Comparison of ENCODE assay signal across 8 cellular contexts in the genomic region with DNA sequence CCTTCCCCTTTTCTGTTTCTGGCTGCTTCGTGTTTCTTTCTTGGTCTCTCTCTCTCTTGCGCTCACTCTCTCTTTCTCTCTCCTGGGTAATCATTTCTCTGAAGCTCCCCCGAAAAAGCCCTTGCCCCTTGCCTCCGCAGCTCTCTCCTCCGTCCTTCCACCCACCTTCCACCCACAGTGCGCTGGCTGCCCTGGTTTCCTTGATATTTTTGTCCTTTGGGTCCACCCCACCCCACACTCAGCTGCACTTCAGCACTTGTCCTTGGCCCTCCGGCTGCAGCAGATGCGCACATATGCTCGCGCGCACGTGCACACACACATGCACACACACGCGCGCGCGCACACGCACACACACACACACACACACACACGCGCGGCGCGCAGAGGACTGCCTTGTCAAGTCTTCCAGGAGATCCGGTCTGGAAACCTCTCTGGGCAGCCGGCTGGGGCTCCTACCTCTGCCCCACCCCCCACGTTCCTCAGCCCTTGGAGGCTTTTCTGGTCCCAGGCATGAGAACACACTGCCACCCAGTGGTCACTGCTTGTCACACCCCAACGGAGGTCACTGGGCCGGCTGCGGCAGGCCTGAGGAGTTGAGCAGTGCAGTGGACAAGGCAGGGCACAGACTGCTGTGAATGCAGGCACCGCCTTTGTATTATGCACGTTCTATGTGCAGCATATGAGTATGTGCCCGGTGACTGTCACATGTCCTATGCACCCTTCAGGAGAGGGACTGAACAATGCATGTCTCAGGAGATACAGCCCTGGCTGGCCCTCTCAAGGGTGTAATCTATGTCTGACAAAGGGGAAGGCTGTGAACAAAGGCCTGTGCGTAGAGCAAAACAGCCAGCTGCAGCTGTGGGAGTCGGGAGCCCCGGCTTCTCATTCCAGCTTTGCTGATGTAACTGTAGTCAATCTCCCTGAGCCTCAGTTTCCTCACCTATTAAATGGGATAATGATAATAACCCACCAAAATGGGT. TPM values are rescaled to one million over a fixed set of nuclear protein-coding genes. Genes with fewer than 3 reads are reported as not detected.
DNase-seq lines count a peak whose midpoint lies in the region; TF ChIP-seq lines count a peak whose summit lies in the region.

No MANE protein-coding gene starts in this region.

- TF ChIP-seq POLR2A in lower leg skin (IDR thresholded peaks at IDR 0.05), result no peak

- H3K4me3 Mint-ChIP-seq in activated CD4-positive, alpha-beta memory T cell treated with anti-CD3 and anti-CD28 coated beads for 36 hours, result peak overlapping the region; percentile 67

- POLR2A ChIA-PET in activated CD4-positive, alpha-beta memory T cell treated with anti-CD3 and anti-CD28 coated beads for 36 hours (lab: Charles Lee), result interaction anchor here (0.6 to 1.8 kb wide), 5 partner anchors 10 to 146 kb away, joined by 3 to 19 read pairs (median 5); a partner anchor contains a TSS

- H3K27me3 Mint-ChIP-seq in activated CD4-positive, alpha-beta memory T cell treated with anti-CD3 and anti-CD28 coated beads for 36 hours, result no peaks in the 10 kb centered on the region

- TF ChIP-seq CTCF in dorsolateral prefrontal cortex (IDR thresholded peaks at IDR 0.05 in 54 of 56, conservative IDR thresholded peaks at IDR 0.05 in 2 of 56; ENCODE audit: low read depth in 1 of 56, partially characterized antibody in 56 of 56), result peak; percentile 90 to 99 (median 98)
- peak in 1 of 3 donors; percentile 88 for TF ChIP-seq CTCF in lower leg skin (IDR thresholded peaks at IDR 0.05)

- H3K4me3 ChIP-seq in dorsolateral prefrontal cortex (peak overlapping the region; percentile 6 to 72 (median 55)), lower leg skin (ENCODE audit: low read depth, poor library complexity, severe bottlenecking) (no peak overlapping the region)

- H3K27me3 ChIP-seq in dorsolateral prefrontal cortex, result peaks cover 0 to 12% (median 0%) of the 10 kb centered on the region in 45 donors

- DNase-seq in Ammon's horn (ENCODE audit: low spot score), result peak; percentile 96
- DNase-seq in GM19240 (ENCODE audit: insufficient read length, low spot score), result peak; percentile 76
- DNase-seq in HPDE6-E6E7 (ENCODE audit: extremely low spot score), result peak; percentile 87
- peak; percentile 92 for DNase-seq in NCI-H82 treated with DMSO at 0.1 percent for 48 hours (lab: John Stamatoyannopoulos, UW; ENCODE audit: unreplicated experiment)
- peak; percentile 94 for DNase-seq in activated CD4-positive, alpha-beta memory T cell treated with anti-CD3 and anti-CD28 coated beads for 36 hours
- DNase-seq in dorsolateral prefrontal cortex, result peak; percentile 87 to 96 (median 92)
- peak; percentile 94 to 99 for DNase-seq in lower leg skin (ENCODE audit: low spot score in 2 of 2)
- DNase-seq in stimulated activated CD4-positive, alpha-beta T cell treated with anti-CD3 and anti-CD28 coated beads, Interleukin-4, amount 100 ng/mL, for 24 hours, result peak; percentile 92

- WGBS in lower leg skin, 2 donors, result 3 to 4% methylated on average over 35 of the region's 35 CpGs

- H3K27ac ChIP-seq in dorsolateral prefrontal cortex, result peak overlapping the region in 57 of 59 donors; percentile 11 to 90 (median 78)

- H3K27ac Mint-ChIP-seq in activated CD4-positive, alpha-beta memory T cell treated with anti-CD3 and anti-CD28 coated beads for 36 hours, result peak overlapping the region; percentile 46

- CTCF ChIA-PET in activated CD4-positive, alpha-beta memory T cell treated with anti-CD3 and anti-CD28 coated beads for 36 hours (lab: Charles Lee), result interaction anchor here (0.6 to 5.2 kb wide), 24 partner anchors 8 to 179 kb away, joined by 3 to 72 read pairs (median 4); a partner anchor contains a TSS

- H3K9me3 Mint-ChIP-seq in activated CD4-positive, alpha-beta memory T cell treated with anti-CD3 and anti-CD28 coated beads for 36 hours, result no peaks in the 10 kb centered on the region

- H3K36me3 Mint-ChIP-seq in activated CD4-positive, alpha-beta memory T cell treated with anti-CD3 and anti-CD28 coated beads for 36 hours, result peaks cover 45% of the 10 kb centered on the region

- H3K4me1 Mint-ChIP-seq in activated CD4-positive, alpha-beta memory T cell treated with anti-CD3 and anti-CD28 coated beads for 36 hours (ENCODE audit: low read depth), result peaks cover 77% of the 10 kb centered on the region

- intact Hi-C loops in activated CD4-positive, alpha-beta memory T cell treated with anti-CD3 and anti-CD28 coated beads for 36 hours (cut with micrococcal nuclease), result loop anchor here (1.0 kb wide), 1 partner anchor 26 kb away; a partner anchor contains a TSS
- intact Hi-C loops in dorsolateral prefrontal cortex (cut with DNase I) (loop anchor here (1.0 to 5.0 kb wide), 2 partner anchors 26 to 42 kb away; a partner anchor contains a TSS), lower leg skin (cut with DNase I; ENCODE audit: low total_unique reads) (loop anchor here (2.0 kb wide), 1 partner anchor 24 kb away; no protein-coding TSS in a partner anchor)

RNA-seq across cellular contexts. Expression of a gene that starts 6.5 kb away (rescaled TPM):
- 100 to 1,000 TPM; 169 to 172 TPM for total RNA-seq in activated CD4-positive, alpha-beta memory T cell treated with anti-CD3 and anti-CD28 coated beads for 36 hours
- 1 to 10 TPM in 33 of 120 experiments, under 1 TPM in 73, not detected in 14; 0.23 to 3.0 (median 0.75) TPM for total RNA-seq in dorsolateral prefrontal cortex
- total RNA-seq in lower leg skin, result 1 to 10 TPM in 1 of 4 donors, under 1 TPM in 1, not detected in 2; 0.52 to 1.1 TPM

RNA-seq across cellular contexts. Expression of a gene that starts 10.5 kb away (rescaled TPM):
- total RNA-seq in activated CD4-positive, alpha-beta memory T cell treated with anti-CD3 and anti-CD28 coated beads for 36 hours, result 100 to 1,000 TPM; 290 to 300 TPM
- total RNA-seq in dorsolateral prefrontal cortex, result 10 to 100 TPM in 62 of 120 experiments, 1 to 10 TPM in 58; 5.0 to 28.8 (median 10.1) TPM
- total RNA-seq in lower leg skin, result 1 to 10 TPM; 2.9 to 7.0 (median 3.6) TPM

RNA-seq across cellular contexts. Expression of a gene that starts 12.7 kb away (rescaled TPM):
- total RNA-seq in activated CD4-positive, alpha-beta memory T cell treated with anti-CD3 and anti-CD28 coated beads for 36 hours, result 100 to 1,000 TPM; 104 to 109 TPM
- total RNA-seq in dorsolateral prefrontal cortex, result 100 to 1,000 TPM; 117 to 439 (median 242) TPM
- total RNA-seq in lower leg skin, result 100 to 1,000 TPM in 2 of 4 donors, 10 to 100 TPM in 2; 91.6 to 131 (median 114) TPM

RNA-seq across cellular contexts. Expression of a gene that starts 25.9 kb away (rescaled TPM):
- 100 to 1,000 TPM; 140 to 141 TPM for total RNA-seq in activated CD4-positive, alpha-beta memory T cell treated with anti-CD3 and anti-CD28 coated beads for 36 hours
- 100 to 1,000 TPM; 139 to 384 (median 261) TPM for total RNA-seq in dorsolateral prefrontal cortex
- total RNA-seq in lower leg skin, result 100 to 1,000 TPM; 140 to 196 (median 175) TPM

RNA-seq across cellular contexts. Expression of a gene that starts 42.8 kb away (rescaled TPM):
- total RNA-seq in activated CD4-positive, alpha-beta memory T cell treated with anti-CD3 and anti-CD28 coated beads for 36 hours, result under 1 TPM in 1 of 2 experiments, not detected in 1; 0.31 TPM
- total RNA-seq in dorsolateral prefrontal cortex, result 100 to 1,000 TPM in 117 of 120 experiments, 10 to 100 TPM in 3; 49.5 to 245 (median 167) TPM
- 1 to 10 TPM in 2 of 4 donors, under 1 TPM in 1, not detected in 1; 0.65 to 1.4 (median 1.3) TPM for total RNA-seq in lower leg skin

Comparison
In these comparisons a context has a peak if more than half of its experiments do, and no peak if none do; other contexts are left out.
1. RNA of a gene that starts 6.5 kb away (total RNA-seq): 169 to 172 TPM in activated CD4-positive, alpha-beta memory T cell treated with anti-CD3 and anti-CD28 coated beads for 36 hours; 0.23 to 3.0 TPM in dorsolateral prefrontal cortex and 0.52 to 1.1 TPM in lower leg skin; every median in the first group is over 10 times any median in the second.
2. RNA of a gene that starts 10.5 kb away (total RNA-seq): 290 to 300 TPM in activated CD4-positive, alpha-beta memory T cell treated with anti-CD3 and anti-CD28 coated beads for 36 hours; 5.0 to 28.8 TPM in dorsolateral prefrontal cortex and 2.9 to 7.0 TPM in lower leg skin; every median in the first group is over 4 times any median in the second.
3. Peak in every context shown above with its lines, with median percentiles within 50 percentile points of each other: DNase-seq.